ENCODE assay signal across 6 cellular contexts in the genomic region with DNA sequence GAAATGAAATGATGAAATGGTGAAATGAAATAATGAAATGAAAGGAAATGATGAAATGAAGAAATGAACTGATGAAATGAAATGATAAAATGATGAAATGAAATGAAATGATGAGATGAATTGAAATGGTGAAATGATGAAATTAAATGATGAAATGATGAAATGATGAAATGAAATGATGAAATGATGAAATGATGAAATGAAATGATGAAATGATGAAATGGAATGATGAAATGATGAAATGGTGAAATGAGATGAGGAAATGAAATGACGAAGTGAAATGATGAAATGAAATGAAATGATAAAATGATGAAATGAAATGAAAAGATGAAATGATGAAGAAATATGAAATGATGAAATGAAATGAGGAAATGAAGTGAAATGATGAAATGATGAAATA. TPM values are rescaled to one million over a fixed set of nuclear protein-coding genes. Genes with fewer than 3 reads are reported as not detected.
"Had no signal": no experiment of that assay in that cellular context is flagged by ENCODE, and none has a peak within 500 bp of the region (broad histone marks: within the 10 kb centered on the region; RNA-seq: fewer than 3 reads in every experiment).

No MANE protein-coding gene starts in this region.

RNA-seq across cellular contexts. Expression of gene TP53TG3D, which starts 28.8 kb away (rescaled TPM):
- total RNA-seq: left colon, mesenteric fat pad, occipital lobe, posterior vena cava, right lobe of liver, urinary bladder had no signal
